8 cellular contexts compared by ENCODE assay signal in the genomic region with DNA sequence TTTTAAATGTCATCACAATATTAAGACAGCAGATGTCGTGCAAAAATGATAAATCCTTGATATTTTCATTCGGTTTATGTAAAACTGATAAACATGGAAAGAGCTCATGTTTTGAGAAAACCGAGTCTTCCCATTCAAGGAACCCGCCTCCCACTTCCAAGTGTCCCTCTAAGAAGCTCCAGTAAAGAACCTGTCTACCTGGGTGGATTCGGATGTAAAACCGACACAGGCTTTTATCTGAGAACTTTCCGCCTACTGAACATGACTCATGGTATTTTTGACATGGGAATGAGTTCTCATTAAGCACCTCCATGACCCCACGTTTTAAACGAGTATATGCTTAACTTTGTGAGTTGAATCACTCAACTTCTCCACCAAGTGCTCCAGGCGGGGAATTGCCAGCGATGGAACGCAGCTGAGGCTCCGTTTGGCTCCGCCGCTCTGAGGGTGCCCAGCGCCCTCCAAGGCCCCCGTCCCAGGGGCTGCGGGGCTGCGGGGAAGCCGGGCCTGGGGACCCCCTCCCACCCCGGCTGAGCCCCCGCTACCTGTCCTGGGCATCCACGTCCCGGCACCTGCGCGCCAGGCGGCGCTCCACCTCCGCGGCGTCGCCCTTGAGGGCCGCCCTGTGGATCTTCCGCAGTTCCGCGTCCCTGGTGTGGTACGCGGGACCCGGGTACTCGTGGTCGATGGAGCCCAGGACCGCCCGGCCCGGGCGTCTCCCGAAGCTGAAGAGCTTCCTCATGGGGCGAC.
DNase-seq lines count a peak whose midpoint lies in the region; ATAC-seq, FAIRE-seq and TF ChIP-seq lines count a peak whose summit lies in the region.

No MANE protein-coding gene starts in this region.

- TF ChIP-seq POLR2A in K562 (conservative IDR thresholded peaks at IDR 0.05): no peak

- DNase-seq in COLO668 (lab: John Stamatoyannopoulos, UW; ENCODE audit: unreplicated experiment) (peak; percentile 56), RWPE1 (ENCODE audit: low spot score) (peak; percentile 44), K562 (ENCODE audit: extremely low read depth in 1 of 4, low spot score in 3 of 4) (peak; percentile 18 to 78 (median 28)), immature natural killer cell (no peak), DMS79 treated with DMSO at 0.1 percent for 48 hours (lab: John Stamatoyannopoulos, UW) (no peak), DMS153 (lab: John Stamatoyannopoulos, UW) (no peak)
- peak; percentile 55 to 56 for DNase-seq in stimulated activated CD4-positive, alpha-beta T cell treated with anti-CD3 and anti-CD28 coated beads, Interleukin-2, amount 100 ng/mL, for 24 hours

- POLR2A ChIA-PET in HEK293 (lab: Yijun Ruan, JAX) (interaction anchor here (1.0 to 2.4 kb wide), 3 partner anchors 8 to 130 kb away, joined by 3 to 7 read pairs (median 3); partner anchors contain the start of gene RPL35A), RWPE1 (lab: Yijun Ruan, JAX; ENCODE audit: low non-redundant PET) (no interaction called here), K562 (lab: Yijun Ruan, JAX) (interaction anchor here (0.6 to 2.0 kb wide), 12 partner anchors 9 to 181 kb away, joined by 3 to 7 read pairs (median 4); partner anchors contain the start of gene RPL35A)

- FAIRE-seq in K562 (lab: Jason Lieb, UNC): peak; percentile 73

- ATAC-seq in K562: peak; percentile 84

- no peaks in the 10 kb centered on the region for H3K9me1 ChIP-seq in K562 (ENCODE audit: control insufficient read depth, insufficient read depth, low read length)

- WGBS in K562 (ENCODE audit: insufficient coverage, low coverage, missing lambda C conversion rate): under 1% methylated on average over 42 of the region's 47 CpGs

- intact Hi-C loops in K562 (cut with micrococcal nuclease): loop anchor here (5.0 kb wide), 2 partner anchors 118 to 173 kb away; partner anchors contain the start of gene LMLN

- H3K36me3 Mint-ChIP-seq in immature natural killer cell: no peaks in the 10 kb centered on the region

- H3K4me1 ChIP-seq in HEK293 (ENCODE audit: control insufficient read depth, insufficient read depth, low read length): no peaks in the 10 kb centered on the region
- peaks cover 9 to 19% of the 10 kb centered on the region in 2 experiments for H3K4me1 ChIP-seq in K562 (replicated peaks in 1 of 2; ENCODE audit: control insufficient read depth in 2 of 2, insufficient read depth in 2 of 2, low read length in 2 of 2)

- peak overlapping the region; percentile 87 to 99 for H3K9ac ChIP-seq in K562 (ENCODE audit: insufficient read depth in 1 of 2, low read depth in 2 of 2, low read length in 2 of 2)

- H3K27ac Mint-ChIP-seq in immature natural killer cell: no peak overlapping the region

- no peaks in the 10 kb centered on the region for H3K27me3 ChIP-seq in K562 (ENCODE audit: control insufficient read depth in 2 of 2, insufficient read depth in 2 of 2, low read length in 2 of 2)

- no peak for TF ChIP-seq RAD21 in K562 (CRISPR knock-in tag; conservative IDR thresholded peaks at IDR 0.05 in 1 of 2, IDR thresholded peaks at IDR 0.05 in 1 of 2)

- peak; percentile 85 for TF ChIP-seq CTCF in HEK293 (tag by site-specific recombination; IDR thresholded peaks at IDR 0.05)
- TF ChIP-seq CTCF in RWPE1 (conservative IDR thresholded peaks at IDR 0.05; ENCODE audit: low read depth): no peak
- peak; percentile 17 to 76 (median 35); a peak in 3 of 6 replicates for TF ChIP-seq CTCF in K562 (IDR thresholded peaks at IDR 0.05 in 2 of 3, conservative IDR thresholded peaks at IDR 0.05 in 1 of 3; ENCODE audit: insufficient read depth in 2 of 3, low read depth in 1 of 3, low read length in 3 of 3)

- no peaks in the 10 kb centered on the region for H4K20me1 ChIP-seq in K562 (replicated peaks; ENCODE audit: control insufficient read depth, insufficient read depth, low read length)

- H3K9me3 ChIP-seq in HEK293 (ENCODE audit: control insufficient read depth, insufficient read depth, low read depth, low read length) (no peaks in the 10 kb centered on the region), K562 (replicated peaks; ENCODE audit: control insufficient read depth, insufficient read depth, low read depth, low read length) (no peaks in the 10 kb centered on the region)

- peak overlapping the region; percentile 55 to 80 (median 75) for H3K4me3 Mint-ChIP-seq in immature natural killer cell

- CTCF ChIA-PET in HEK293 (lab: Yijun Ruan, JAX): interaction anchor here (0.6 to 2.3 kb wide), 13 partner anchors 9 to 875 kb away, joined by 3 to 17 read pairs (median 3); partner anchors contain the start of gene RPL35A
- CTCF ChIA-PET in RWPE1 (lab: Yijun Ruan, JAX): interaction anchor here (0.6 to 2.1 kb wide), 13 partner anchors 8 to 186 kb away, joined by 3 to 11 read pairs (median 4); no protein-coding TSS in a partner anchor
- CTCF ChIA-PET in K562 (lab: Yijun Ruan, JAX; ENCODE audit: low intra/inter-chr PET ratio): interaction anchor here (0.9 kb wide), 1 partner anchor 87 kb away, joined by 3 read pairs; no protein-coding TSS in a partner anchor

- peaks cover 0 to 8% (median 3%) of the 10 kb centered on the region in 6 donors for H3K9me3 Mint-ChIP-seq in immature natural killer cell

- no TSS peak for BruUV-seq in K562 (replicated peaks; lab: Mats Ljungman, UMichigan)

- H3K4me1 Mint-ChIP-seq in immature natural killer cell: peaks cover 5 to 6% of the 10 kb centered on the region in 2 donors

- H2AFZ ChIP-seq in K562 (ENCODE audit: low read depth, low read length): peak overlapping the region; percentile 88

- peaks cover 16% of the 10 kb centered on the region for H3K79me2 ChIP-seq in K562 (ENCODE audit: control insufficient read depth, insufficient read depth, low read length)

- peak overlapping the region; percentile 82 for H3K4me2 ChIP-seq in K562 (ENCODE audit: insufficient read depth, low read length)

- peak; percentile 40; the same call in 1 of the 2 replicates for TF ChIP-seq EP300 in K562 (IDR thresholded peaks at IDR 0.05; ENCODE audit: low read length)

- in situ Hi-C loops in K562 (cut with MboI): no loop called here

- H3K27ac ChIP-seq in HEK293 (ENCODE audit: extremely low read depth, low read depth, low read length): peak overlapping the region; percentile 90; the same call in 1 of the 2 replicates
- no peak overlapping the region for H3K27ac ChIP-seq in RWPE1
- peak overlapping the region; percentile 93 for H3K27ac ChIP-seq in K562 (ENCODE audit: extremely low read depth, low read depth, low read length)

- peaks cover 14 to 26% (median 23%) of the 10 kb centered on the region in 3 donors for H3K27me3 Mint-ChIP-seq in immature natural killer cell (ENCODE audit: low read depth in 3 of 3)

- H3K36me3 ChIP-seq in HEK293 (ENCODE audit: control insufficient read depth in 2 of 2, insufficient read depth in 1 of 2, low read length in 2 of 2) (no peaks in the 10 kb centered on the region), K562 (ENCODE audit: control insufficient read depth, insufficient read depth, low read length) (peaks cover 3% of the 10 kb centered on the region)

- peak overlapping the region; percentile 60 for H3K4me3 ChIP-seq in HEK293 (ENCODE audit: low read depth, low read length)
- peak overlapping the region; percentile 72 for H3K4me3 ChIP-seq in K562

TF ChIP-seq in HEK293, 187 proteins besides CTCF, POLR2A, EP300 and RAD21 (continues in another document):
- no peak for TF ChIP-seq YY2 (tag by site-specific recombination; IDR thresholded peaks at IDR 0.05)
- TF ChIP-seq GLIS2 (tag by site-specific recombination; IDR thresholded peaks at IDR 0.05): peak; percentile 55
- TF ChIP-seq ZNF157 (tag by site-specific recombination; IDR thresholded peaks at IDR 0.05): no peak
- TF ChIP-seq, protein P1, sequence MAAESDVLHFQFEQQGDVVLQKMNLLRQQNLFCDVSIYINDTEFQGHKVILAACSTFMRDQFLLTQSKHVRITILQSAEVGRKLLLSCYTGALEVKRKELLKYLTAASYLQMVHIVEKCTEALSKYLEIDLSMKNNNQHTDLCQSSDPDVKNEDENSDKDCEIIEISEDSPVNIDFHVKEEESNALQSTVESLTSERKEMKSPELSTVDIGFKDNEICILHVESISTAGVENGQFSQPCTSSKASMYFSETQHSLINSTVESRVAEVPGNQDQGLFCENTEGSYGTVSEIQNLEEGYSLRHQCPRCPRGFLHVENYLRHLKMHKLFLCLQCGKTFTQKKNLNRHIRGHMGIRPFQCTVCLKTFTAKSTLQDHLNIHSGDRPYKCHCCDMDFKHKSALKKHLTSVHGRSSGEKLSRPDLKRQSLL (tag by site-specific recombination; IDR thresholded peaks at IDR 0.05): peak; percentile 85
- no peak for TF ChIP-seq ZNF302 (tag by site-specific recombination; IDR thresholded peaks at IDR 0.05; ENCODE audit: low read depth)
- TF ChIP-seq ZNF561 (tag by site-specific recombination; IDR thresholded peaks at IDR 0.05; ENCODE audit: borderline replicate concordance): no peak

TF ChIP-seq in K562, 482 proteins besides CTCF, POLR2A, EP300 and RAD21 (continues in another document):
- TF ChIP-seq CHAMP1 (IDR thresholded peaks at IDR 0.05): no peak
- no peak for TF ChIP-seq ZNF644 (tag; IDR thresholded peaks at IDR 0.05; ENCODE audit: low read depth)
- TF ChIP-seq ZNF77 (CRISPR knock-in tag; IDR thresholded peaks at IDR 0.05): no peak
- TF ChIP-seq DMBX1 (CRISPR knock-in tag; IDR thresholded peaks at IDR 0.05; ENCODE audit: borderline replicate concordance): no peak
- no peak for TF ChIP-seq BCL6 (CRISPR knock-in tag; IDR thresholded peaks at IDR 0.05)
- TF ChIP-seq SREBF1 (IDR thresholded peaks at IDR 0.05; ENCODE audit: borderline replicate concordance, low read depth, low read length): no peak
- no peak for TF ChIP-seq MCM3 (IDR thresholded peaks at IDR 0.05)

Comparison
In these comparisons a context has a peak if more than half of its experiments do, and no peak if none do; other contexts are left out.
1. DNase-seq: peak in COLO668 (single experiment), RWPE1 (single experiment), K562 (4 of 4) and stimulated activated CD4-positive, alpha-beta T cell treated with anti-CD3 and anti-CD28 coated beads, Interleukin-2, amount 100 ng/mL, for 24 hours (2 of 2); none in immature natural killer cell (0 of 3), DMS79 treated with DMSO at 0.1 percent for 48 hours (single experiment) and DMS153 (single experiment).